Comparison of ENCODE assay signal across 15 cellular contexts in genomic region chr14:24143511-24143910, GRCh38. TPM values are rescaled to one million over a fixed set of nuclear protein-coding genes. Genes with fewer than 3 reads are reported as not detected.
DNase-seq lines count a peak whose midpoint lies in the region; ATAC-seq and TF ChIP-seq lines count a peak whose summit lies in the region.
"Had no signal": no experiment of that assay in that cellular context is flagged by ENCODE, and none has a peak within 500 bp of the region (broad histone marks: within the 10 kb centered on the region; RNA-seq: fewer than 3 reads in every experiment).

No MANE protein-coding gene starts in this region.

- no peak overlapping the region for H3K27ac Mint-ChIP-seq in type B pancreatic cell

- peaks cover 39% of the 10 kb centered on the region for H3K36me3 Mint-ChIP-seq in activated T-cell treated with anti-CD3 and anti-CD28 coated beads, Interleukin-2, amount 50 U/mL, for 4 hours (ENCODE audit: insufficient read depth)
- peaks cover 12% of the 10 kb centered on the region for H3K36me3 Mint-ChIP-seq in type B pancreatic cell

- no peaks in the 10 kb centered on the region for H3K9me3 Mint-ChIP-seq in activated T-cell treated with anti-CD3 and anti-CD28 coated beads, Interleukin-2, amount 50 U/mL, for 4 hours
- no peaks in the 10 kb centered on the region for H3K9me3 Mint-ChIP-seq in type B pancreatic cell
- H3K9me3 Mint-ChIP-seq: memory B cell had no signal

- H3K4me1 Mint-ChIP-seq in activated T-cell treated with anti-CD3 and anti-CD28 coated beads, Interleukin-2, amount 50 U/mL, for 4 hours (ENCODE audit: low read depth), result peaks cover 66% of the 10 kb centered on the region
- peaks cover 41% of the 10 kb centered on the region for H3K4me1 Mint-ChIP-seq in type B pancreatic cell (ENCODE audit: unreplicated experiment)

- ATAC-seq in activated T-cell treated with anti-CD3 and anti-CD28 coated beads, Interleukin-2, amount 50 U/mL, for 4 hours, result no peak
- ATAC-seq in HG03469 (IDR thresholded peaks at IDR 0.05; ENCODE audit: unreplicated experiment), result no peak
- ATAC-seq: upper lobe of right lung had no signal

- H3K4me3 Mint-ChIP-seq in activated T-cell treated with anti-CD3 and anti-CD28 coated beads, Interleukin-2, amount 50 U/mL, for 4 hours, result peak overlapping the region; percentile 31
- peak overlapping the region; percentile 89 for H3K4me3 Mint-ChIP-seq in type B pancreatic cell

- no peak for DNase-seq in activated T-cell treated with anti-CD3 and anti-CD28 coated beads, Interleukin-2, amount 50 U/mL, for 4 hours
- DNase-seq in activated T-cell treated with anti-CD3 and anti-CD28 coated beads, Interleukin-2, amount 50 U/mL, for 1 hour, result no peak
- DNase-seq in fibroblast of peridontal ligament (ENCODE audit: extremely low read depth) (peak; percentile 45), type B pancreatic cell (ENCODE audit: extremely low spot score, unreplicated experiment) (no peak), NCI-H1092 (lab: John Stamatoyannopoulos, UW) (no peak)
- DNase-seq in stimulated activated naive CD4-positive, alpha-beta T cell treated with Interleukin-2 at 50 U/mL for 16 hours (lab: John Stamatoyannopoulos, UW), result no peak
- DNase-seq: esophagus squamous epithelium; stimulated activated CD4-positive, alpha-beta T cell treated with anti-CD3 and anti-CD28 coated beads, Interleukin-15, amount 100 ng/mL, for 24 hours; upper lobe of right lung had no signal

- H3K27me3 Mint-ChIP-seq in activated T-cell treated with anti-CD3 and anti-CD28 coated beads, Interleukin-2, amount 50 U/mL, for 4 hours (ENCODE audit: low read depth), result no peaks in the 10 kb centered on the region
- no peaks in the 10 kb centered on the region for H3K27me3 Mint-ChIP-seq in type B pancreatic cell
- H3K27me3 Mint-ChIP-seq: memory B cell had no signal

- peak overlapping the region; percentile 90; the same call in 1 of the 2 replicates for H3K27ac ChIP-seq in VCaP
- H3K27ac ChIP-seq: coronary artery, parathyroid adenoma, upper lobe of right lung had no signal

- TF ChIP-seq CTCF in VCaP (conservative IDR thresholded peaks at IDR 0.05) (no peak), type B pancreatic cell (conservative IDR thresholded peaks at IDR 0.05) (no peak)

RNA-seq across cellular contexts. Expression of gene EMC9, which starts 2.1 kb away (rescaled TPM):
- 10 to 100 TPM; 15.9 to 18.9 (median 17.4) TPM for total RNA-seq in activated T-cell treated with anti-CD3 and anti-CD28 coated beads, Interleukin-2, amount 50 U/mL, for 4 hours
- total RNA-seq in type B pancreatic cell (ENCODE audit: low replicate concordance), result 16.2 and 25.9 TPM in 2 replicates

RNA-seq across cellular contexts. Expression of gene PSME2, which starts 2.9 kb away (rescaled TPM):
- 100 to 1,000 TPM; 433 to 479 (median 471) TPM for total RNA-seq in activated T-cell treated with anti-CD3 and anti-CD28 coated beads, Interleukin-2, amount 50 U/mL, for 4 hours
- 134 and 155 TPM in 2 replicates for total RNA-seq in type B pancreatic cell (ENCODE audit: low replicate concordance)

RNA-seq across cellular contexts. Expression of gene RNF31, which starts 3.8 kb away (rescaled TPM):
- total RNA-seq in activated T-cell treated with anti-CD3 and anti-CD28 coated beads, Interleukin-2, amount 50 U/mL, for 4 hours, result 100 to 1,000 TPM in 2 of 3 donors, 10 to 100 TPM in 1; 99.4 to 108 (median 106) TPM
- 68.6 and 78.4 TPM in 2 replicates for total RNA-seq in type B pancreatic cell (ENCODE audit: low replicate concordance)

RNA-seq across cellular contexts. Expression of gene PSME1, which starts 7.5 kb away (rescaled TPM):
- 100 to 1,000 TPM; 354 to 391 (median 378) TPM for total RNA-seq in activated T-cell treated with anti-CD3 and anti-CD28 coated beads, Interleukin-2, amount 50 U/mL, for 4 hours
- total RNA-seq in type B pancreatic cell (ENCODE audit: low replicate concordance), result 142 and 177 TPM in 2 replicates

RNA-seq across cellular contexts. Expression of gene FITM1, which starts 13.1 kb away (rescaled TPM):
- 1 to 10 TPM in 1 of 3 donors, under 1 TPM in 2; 0.38 to 1.3 (median 0.69) TPM for total RNA-seq in activated T-cell treated with anti-CD3 and anti-CD28 coated beads, Interleukin-2, amount 50 U/mL, for 4 hours
- 0.26 and 0.53 TPM in 2 replicates for total RNA-seq in type B pancreatic cell (ENCODE audit: low replicate concordance)
- total RNA-seq: H4 had no signal
